ENCODE assay signal across 8 cellular contexts in genomic region chr3:157838457-157838856, GRCh38.
"Had no signal": no experiment of that assay in that cellular context is flagged by ENCODE, and none has a peak within 500 bp of the region (broad histone marks: within the 10 kb centered on the region; RNA-seq: fewer than 3 reads in every experiment).

No MANE protein-coding gene starts in this region.

- H3K27ac ChIP-seq: HL-60 had no signal

- ATAC-seq: HCT116, HepG2 had no signal

- DNase-seq: GOT3, H7, HFFc6, KG1 had no signal

- H3K9me3 ChIP-seq: HAP-1 had no signal

- H3K4me1 ChIP-seq: HAP-1 had no signal

- H3K4me3 ChIP-seq: HAP-1 had no signal

- H3K36me3 ChIP-seq: HAP-1 had no signal

- FAIRE-seq: HepG2 had no signal
